ENCODE assay signal across 8 cellular contexts in the genomic region with DNA sequence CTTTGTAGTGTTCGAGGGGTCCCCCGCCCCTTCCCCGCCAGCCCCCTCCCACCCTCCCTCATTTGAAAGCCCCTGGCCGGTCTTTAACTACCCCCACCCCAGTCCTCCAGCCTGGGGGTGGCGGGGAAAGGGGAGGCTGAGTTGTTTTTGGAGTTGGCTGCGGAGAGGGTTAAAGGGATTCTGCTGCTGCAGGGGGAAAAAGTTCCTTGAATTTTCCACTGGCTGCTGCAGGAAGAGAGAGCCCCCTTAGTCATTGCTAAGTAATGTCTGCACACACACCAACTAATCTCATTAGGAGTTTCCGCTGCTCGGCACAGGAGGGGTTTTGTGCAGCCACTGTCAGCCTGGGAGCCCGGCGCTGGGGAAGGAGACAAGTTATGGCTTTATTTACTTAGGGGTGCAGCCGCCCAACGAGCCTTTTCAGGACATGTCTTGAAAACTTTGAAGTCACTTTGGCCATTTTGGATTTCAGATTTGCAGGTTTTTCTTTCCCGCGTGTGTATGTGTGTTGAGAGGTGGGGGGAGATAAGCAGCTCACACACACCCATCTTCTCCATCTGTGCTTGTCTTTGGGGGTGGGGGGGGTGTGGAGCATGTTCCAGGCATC. TPM values are rescaled to one million over a fixed set of nuclear protein-coding genes. Genes with fewer than 3 reads are reported as not detected.
A peak's percentile ranks its signal among the peaks of the same experiment; 100 is the strongest.
DNase-seq lines count a peak whose midpoint lies in the region; ATAC-seq and TF ChIP-seq lines count a peak whose summit lies in the region.

No MANE protein-coding gene starts in this region.

- peaks cover 22 to 38% of the 10 kb centered on the region in 2 donors for H3K4me1 ChIP-seq in adrenal gland (replicated peaks in 1 of 2)
- H3K4me1 ChIP-seq in iPS DF 6.9 (ENCODE audit: control insufficient read depth, insufficient read depth, low read length), result peaks cover 1% of the 10 kb centered on the region; the same call in 1 of the 2 replicates

- H3K27me3 ChIP-seq in adrenal gland (no peaks in the 10 kb centered on the region), iPS DF 6.9 (ENCODE audit: control insufficient read depth, insufficient read depth, low read length) (no peaks in the 10 kb centered on the region)

- H3K9me3 ChIP-seq in adrenal gland (replicated peaks in 1 of 3) (no peaks in the 10 kb centered on the region), iPS DF 6.9 (ENCODE audit: control insufficient read depth, insufficient read depth, low read length) (no peaks in the 10 kb centered on the region)

- H3K27ac ChIP-seq in RWPE1, result peak overlapping the region; percentile 99
- H3K27ac ChIP-seq in adrenal gland, result peak overlapping the region in 3 of 5 donors; percentile 49 to 87 (median 75)
- H3K27ac ChIP-seq in iPS DF 6.9 (ENCODE audit: low read length), result no peak overlapping the region

- WGBS in adrenal gland, 4 donors, result 11 to 22% (median 12%) methylated on average over 13 to 14 of the region's 14 CpGs
- no CpG with 5 or more reads among the region's 14 CpGs for WGBS in iPS DF 6.9 (ENCODE audit: insufficient coverage, insufficient read length)

- TF ChIP-seq CTCF in RWPE1 (conservative IDR thresholded peaks at IDR 0.05; ENCODE audit: low read depth) (no peak), adrenal gland (IDR thresholded peaks at IDR 0.05) (no peak)

- POLR2A ChIA-PET in RWPE1 (lab: Yijun Ruan, JAX; ENCODE audit: low non-redundant PET), result no interaction called here

- no peaks in the 10 kb centered on the region for H3K36me3 ChIP-seq in adrenal gland (replicated peaks in 1 of 2)
- H3K36me3 ChIP-seq in iPS DF 6.9 (ENCODE audit: control insufficient read depth, insufficient read depth, low read length), result no peaks in the 10 kb centered on the region

- H3K4me3 ChIP-seq in adrenal gland (peak overlapping the region in 2 of 4 donors; percentile 67 to 90), iPS DF 6.9 (ENCODE audit: low read length) (peak overlapping the region; percentile 19; the same call in 1 of the 2 replicates)

- ATAC-seq in GM19023 (IDR thresholded peaks at IDR 0.05; ENCODE audit: unreplicated experiment), result peak; percentile 4

- intact Hi-C loops in adrenal gland (cut with DNase I), result no loop called here

- TF ChIP-seq POLR2A in adrenal gland (IDR thresholded peaks at IDR 0.05), result no peak

- CTCF ChIA-PET in RWPE1 (lab: Yijun Ruan, JAX), result interaction anchor here (0.7 kb wide), 1 partner anchor 209 kb away, joined by 4 read pairs; no protein-coding TSS in a partner anchor

- DNase-seq in RWPE1 (ENCODE audit: low spot score) (peak; percentile 40), adrenal gland (no peak), iPS DF 6.9 (ENCODE audit: low read depth, low spot score) (no peak), superior temporal gyrus (ENCODE audit: extremely low spot score) (no peak), NCI-H1930 (lab: John Stamatoyannopoulos, UW) (no peak), cortex of kidney (lab: John Stamatoyannopoulos, UW) (no peak)
- DNase-seq in stimulated activated CD4-positive, alpha-beta T cell treated with anti-CD3 and anti-CD28 coated beads, Interleukin-12 subunit alpha, Interleukin-12 subunit beta, amount 100 ng/mL, for 24 hours (ENCODE audit: low read depth in 2 of 2), result peak; percentile 50 to 52

RNA-seq across cellular contexts. Expression of gene ELK3, which starts 1.8 kb away (rescaled TPM):
- 10 to 100 TPM; 10.8 to 33.6 (median 24.3) TPM for total RNA-seq in adrenal gland
- polyA plus RNA-seq in adrenal gland, result 10 to 100 TPM in 1 of 3 donors, 1 to 10 TPM in 2; 6.6 to 16.0 (median 8.6) TPM

Comparison
In these comparisons a context has a peak if more than half of its experiments do, and no peak if none do; other contexts are left out.
1. DNase-seq: peak in RWPE1 (single experiment) and stimulated activated CD4-positive, alpha-beta T cell treated with anti-CD3 and anti-CD28 coated beads, Interleukin-12 subunit alpha, Interleukin-12 subunit beta, amount 100 ng/mL, for 24 hours (2 of 2); none in adrenal gland (0 of 7), iPS DF 6.9 (single experiment), superior temporal gyrus (single experiment), NCI-H1930 (0 of 2) and cortex of kidney (single experiment).